ENCODE assay signal across 8 cellular contexts in genomic region chr5:40688127-40688756, GRCh38. TPM values are rescaled to one million over a fixed set of nuclear protein-coding genes. Genes with fewer than 3 reads are reported as not detected.
DNase-seq lines count a peak whose midpoint lies in the region; ATAC-seq, FAIRE-seq and TF ChIP-seq lines count a peak whose summit lies in the region.

No MANE protein-coding gene starts in this region.

- H3K9ac ChIP-seq in mammary epithelial cell (ENCODE audit: insufficient read depth, low read length) (no peak overlapping the region), keratinocyte (ENCODE audit: control insufficient read depth, extremely low read depth, insufficient read depth, low read length) (peak overlapping the region; percentile 36)

- H3K4me1 ChIP-seq in mammary epithelial cell (ENCODE audit: insufficient read depth, low read length) (peaks cover 32% of the 10 kb centered on the region), keratinocyte (ENCODE audit: control insufficient read depth, extremely low read depth, insufficient read depth, low read length) (peaks cover 60% of the 10 kb centered on the region)

- H3K36me3 ChIP-seq in mammary epithelial cell (ENCODE audit: insufficient read depth, low read length) (peaks cover 14% of the 10 kb centered on the region), keratinocyte (ENCODE audit: control insufficient read depth in 2 of 2, extremely low read depth in 1 of 2, insufficient read depth in 2 of 2, low read length in 2 of 2) (peaks cover 8 to 12% of the 10 kb centered on the region in 2 experiments)

- 5% methylated on average over 8 of the region's 8 CpGs for WGBS in mammary epithelial cell (ENCODE audit: low coverage, missing lambda C conversion rate)

- POLR2A ChIA-PET in AG04450 (lab: Yijun Ruan, JAX) = no interaction called here

- no peaks in the 10 kb centered on the region for H3K9me3 ChIP-seq in AG04450 (ENCODE audit: control insufficient read depth, insufficient read depth, low read length)
- no peaks in the 10 kb centered on the region for H3K9me3 ChIP-seq in mammary epithelial cell (replicated peaks; ENCODE audit: insufficient read depth, low read length)
- H3K9me3 ChIP-seq in keratinocyte (ENCODE audit: control insufficient read depth, low read depth, low read length) = no peaks in the 10 kb centered on the region

- in situ Hi-C loops in mammary epithelial cell (cut with MboI; ENCODE audit: low sequenced_read_pairs in 2 of 2) = loop anchor here (10.0 to 25.0 kb wide), 5 partner anchors 183 to 1101 kb away; no protein-coding TSS in a partner anchor

- CTCF ChIA-PET in AG04450 (lab: Charles Lee) = interaction anchor here (0.6 to 3.9 kb wide), 16 partner anchors 9 to 1118 kb away, joined by 3 to 53 read pairs (median 4); no protein-coding TSS in a partner anchor
- CTCF ChIA-PET in mammary epithelial cell (lab: Charles Lee; ENCODE audit: low non-redundant PET) = no interaction called here

- no TSS peak for BruUV-seq in mammary epithelial cell (replicated peaks; lab: Mats Ljungman, UMichigan)

- H4K20me1 ChIP-seq in mammary epithelial cell (ENCODE audit: insufficient read depth, low read length) (no peaks in the 10 kb centered on the region), keratinocyte (ENCODE audit: control insufficient read depth, extremely low read depth, insufficient read depth, low read length) (no peaks in the 10 kb centered on the region)

- intact Hi-C loops in mammary epithelial cell (cut with micrococcal nuclease) = loop anchor here (1.0 to 5.0 kb wide), 9 partner anchors 48 to 1109 kb away; no protein-coding TSS in a partner anchor

- ATAC-seq in GM18861 (IDR thresholded peaks at IDR 0.05; ENCODE audit: unreplicated experiment) (peak; percentile 80), HG03095 (IDR thresholded peaks at IDR 0.05; ENCODE audit: unreplicated experiment) (peak; percentile 90)

- H3K27ac ChIP-seq in AG04450 (ENCODE audit: low read depth, low read length) = no peak overlapping the region
- H3K27ac ChIP-seq in VCaP = peak overlapping the region; percentile 22; the same call in 1 of the 2 replicates
- peak overlapping the region; percentile 68 for H3K27ac ChIP-seq in mammary epithelial cell (ENCODE audit: insufficient read depth, low read depth, low read length)
- peak overlapping the region; percentile 63 for H3K27ac ChIP-seq in keratinocyte (ENCODE audit: control insufficient read depth, insufficient read depth, low read length)

- FAIRE-seq in keratinocyte (lab: Jason Lieb, UNC) = peak; percentile 99

- H3K4me2 ChIP-seq in mammary epithelial cell (ENCODE audit: insufficient read depth, low read depth, low read length) (peak overlapping the region; percentile 44), keratinocyte (ENCODE audit: control insufficient read depth, extremely low read depth, insufficient read depth, low read depth, low read length) (peak overlapping the region; percentile 83)

- peak; percentile 72 for DNase-seq in AG04450 (ENCODE audit: low read depth, low spot score)
- DNase-seq in NCI-H2171 (lab: John Stamatoyannopoulos, UW) = peak; percentile 71
- DNase-seq in mammary epithelial cell = peak; percentile 67
- DNase-seq in keratinocyte (ENCODE audit: low read depth, low spot score) = no peak
- peak; percentile 77 to 82 for DNase-seq in stimulated activated CD4-positive, alpha-beta T cell treated with anti-CD3 and anti-CD28 coated beads, Interleukin-15, amount 100 ng/mL, for 48 hours (ENCODE audit: low read depth in 2 of 2)

- H3K4me3 ChIP-seq in AG04450 (ENCODE audit: low read depth, low read length) = no peak overlapping the region
- H3K4me3 ChIP-seq in mammary epithelial cell (replicated peaks in 1 of 3; ENCODE audit: insufficient read depth in 1 of 3, low read depth in 2 of 3, low read length in 3 of 3) = no peak overlapping the region
- H3K4me3 ChIP-seq in keratinocyte (ENCODE audit: control insufficient read depth in 2 of 3, extremely low read depth in 1 of 3, insufficient read depth in 2 of 3, low read depth in 1 of 3, low read length in 3 of 3) = peak overlapping the region in 1 of 3 experiments; percentile 11

- dilution Hi-C loops in mammary epithelial cell (cut with HindIII; ENCODE audit: low sequenced_read_pairs) (loop anchor here (25.0 kb wide), 1 partner anchor 276 kb away; no protein-coding TSS in a partner anchor), keratinocyte (cut with MboI; ENCODE audit: extremely low pct_ligation_motif_present, low sequenced_read_pairs) (no loop called here)

- TF ChIP-seq CTCF in AG04450 (IDR thresholded peaks at IDR 0.05; ENCODE audit: low read depth, low read length) (peak; percentile 87), VCaP (conservative IDR thresholded peaks at IDR 0.05) (peak; percentile 91), mammary epithelial cell (conservative IDR thresholded peaks at IDR 0.05 in 1 of 2, IDR thresholded peaks at IDR 0.05 in 1 of 2; ENCODE audit: extremely low read depth in 1 of 2, insufficient read depth in 1 of 2, low read depth in 1 of 2, low read length in 2 of 2) (peak; percentile 69 to 83), keratinocyte (optimal IDR thresholded peaks at IDR 0.05 in 1 of 3, IDR thresholded peaks at IDR 0.05 in 1 of 3, conservative IDR thresholded peaks at IDR 0.05 in 1 of 3; ENCODE audit: extremely low read depth in 1 of 3, insufficient read depth in 2 of 3, low read length in 3 of 3) (peak; percentile 72 to 81 (median 74))

- H3K79me2 ChIP-seq in mammary epithelial cell (ENCODE audit: insufficient read depth, low read length) (peaks cover 65% of the 10 kb centered on the region), keratinocyte (ENCODE audit: control insufficient read depth, insufficient read depth, low read length) (peaks cover 74% of the 10 kb centered on the region)

- H2AFZ ChIP-seq in mammary epithelial cell (ENCODE audit: low read depth, low read length) (no peak overlapping the region), keratinocyte (ENCODE audit: control insufficient read depth, low read length) (no peak overlapping the region)

- no peaks in the 10 kb centered on the region for H3K9me1 ChIP-seq in keratinocyte (ENCODE audit: control insufficient read depth, extremely low read depth, insufficient read depth, low read length)

- no peaks in the 10 kb centered on the region for H3K27me3 ChIP-seq in AG04450 (ENCODE audit: control insufficient read depth, insufficient read depth, low read length)
- no peaks in the 10 kb centered on the region for H3K27me3 ChIP-seq in mammary epithelial cell (ENCODE audit: insufficient read depth, low read length)
- no peaks in the 10 kb centered on the region for H3K27me3 ChIP-seq in keratinocyte (ENCODE audit: control insufficient read depth, extremely low read depth, insufficient read depth, low read length)

RNA-seq across cellular contexts. Expression of gene PTGER4, which starts 8.5 kb away (rescaled TPM):
- 6.2 and 6.8 TPM in 2 replicates for polyA plus RNA-seq in AG04450 (2011; rRNA removed)
- 7.6 and 10.7 TPM in 2 replicates for polyA minus RNA-seq in AG04450 (2011; rRNA and poly(A)+ RNA removed)
- total RNA-seq in mammary epithelial cell = 10 to 100 TPM in 1 of 2 donors, 1 to 10 TPM in 1; 4.9 to 13.2 TPM
- 7.6 TPM for polyA plus RNA-seq in mammary epithelial cell
- polyA minus RNA-seq in mammary epithelial cell = 2.1 TPM
- polyA plus RNA-seq in keratinocyte = 7.5 to 12.2 TPM (median 9.5 TPM) in 3 replicates
- polyA plus RNA-seq in keratinocyte (2011; ENCODE audit: low read depth) = 2.9 TPM
- 6.0 and 7.3 TPM in 2 replicates for polyA plus RNA-seq in keratinocyte (2011; cell fraction: cytosol; rRNA removed)
- polyA plus RNA-seq in keratinocyte (2011; cell fraction: nucleus; rRNA removed) = 16.4 and 19.3 TPM in 2 replicates
- polyA plus RNA-seq in keratinocyte (2012; ENCODE audit: low replicate concordance) = 4.0 and 8.4 TPM in 2 replicates
- 9.8 to 18.0 TPM (median 12.5 TPM) in 3 replicates for polyA minus RNA-seq in keratinocyte
- polyA minus RNA-seq in keratinocyte (2011; cell fraction: cytosol; rRNA and poly(A)+ RNA removed) = 50.8 TPM
- 42.4 and 43.2 TPM in 2 replicates for polyA minus RNA-seq in keratinocyte (2011; cell fraction: nucleus; rRNA and poly(A)+ RNA removed)
